In genomic region chr2:97645700-97646629, GRCh38 we compare ENCODE assay signal across 8 cellular contexts. TPM values are rescaled to one million over a fixed set of nuclear protein-coding genes. Genes with fewer than 3 reads are reported as not detected.
DNase-seq lines count a peak whose midpoint lies in the region; TF ChIP-seq lines count a peak whose summit lies in the region.

Gene COX5B, plus strand, starts transcription at chr2:97646062. Its CDS starts 25 bp downstream, at chr2:97646087.

- no peaks in the 10 kb centered on the region for H3K9me3 ChIP-seq in ES-I3 (ENCODE audit: control insufficient read depth, insufficient read depth, low read length)
- no peaks in the 10 kb centered on the region for H3K9me3 ChIP-seq in HAP-1
- no peaks in the 10 kb centered on the region for H3K9me3 ChIP-seq in MM.1S (replicated peaks; ENCODE audit: insufficient read depth, low read length)
- H3K9me3 ChIP-seq in neural cell (ENCODE audit: low read length): no peaks in the 10 kb centered on the region
- no peaks in the 10 kb centered on the region for H3K9me3 ChIP-seq in stomach

- H3F3A ChIP-seq in MM.1S (ENCODE audit: insufficient read depth, low read length): peaks cover 15% of the 10 kb centered on the region
- H3F3A ChIP-seq in neural cell (ENCODE audit: insufficient read depth, low read length, poor library complexity, severe bottlenecking): no peaks in the 10 kb centered on the region

- TF ChIP-seq EP300 in neural cell (conservative IDR thresholded peaks at IDR 0.05; ENCODE audit: poor library complexity, severe bottlenecking) (no peak), stomach (IDR thresholded peaks at IDR 0.05) (no peak)

- 0 to 3% (median 1%) methylated on average over 44 to 63 of the region's 63 CpGs for WGBS in stomach, 5 donors

- H4K20me1 ChIP-seq in MM.1S (ENCODE audit: insufficient read depth, low read length) (no peaks in the 10 kb centered on the region), neural cell (ENCODE audit: insufficient read depth) (no peaks in the 10 kb centered on the region)

- H3K36me3 ChIP-seq in ES-I3 (ENCODE audit: insufficient read depth, low read length): peaks cover 16% of the 10 kb centered on the region
- H3K36me3 ChIP-seq in HAP-1 (replicated peaks): peaks cover 36% of the 10 kb centered on the region
- peaks cover 13% of the 10 kb centered on the region; the same call in 1 of the 2 replicates for H3K36me3 ChIP-seq in MM.1S (replicated peaks; ENCODE audit: insufficient read depth, low read length)
- H3K36me3 ChIP-seq in neural cell (ENCODE audit: insufficient read depth, low read length): no peaks in the 10 kb centered on the region
- H3K36me3 ChIP-seq in stomach: peaks cover 25 to 39% (median 36%) of the 10 kb centered on the region in 4 donors

- H2AFZ ChIP-seq in MM.1S (ENCODE audit: low read length): peak within 1 kb of the TSS; percentile 88
- H2AFZ ChIP-seq in neural cell (ENCODE audit: low read depth, low read length): peak within 1 kb of the TSS; percentile 98

- H3K79me2 ChIP-seq in MM.1S (ENCODE audit: low read length): peaks cover 25% of the 10 kb centered on the region
- H3K79me2 ChIP-seq in neural cell (replicated peaks; ENCODE audit: insufficient read depth, low read length): peaks cover 16% of the 10 kb centered on the region

- peak; percentile 33 for TF ChIP-seq RAD21 in neural cell (conservative IDR thresholded peaks at IDR 0.05)

- H3K27ac ChIP-seq in MM.1S (ENCODE audit: low read length) (peak within 1 kb of the TSS; percentile 57; the same call in 1 of the 2 replicates), neural cell (ENCODE audit: low read length) (peak within 1 kb of the TSS; percentile 77), stomach (peak within 1 kb of the TSS; percentile 95 to 98 (median 96))

- intact Hi-C loops in stomach (cut with DNase I; ENCODE audit: low total_unique reads): no loop called here

- H3K9ac ChIP-seq in ES-I3 (ENCODE audit: low read depth, low read length) (peak within 1 kb of the TSS; percentile 88), MM.1S (ENCODE audit: low read length) (peak within 1 kb of the TSS; percentile 98), neural cell (ENCODE audit: low read length) (peak within 1 kb of the TSS; percentile 89)

- in situ Hi-C loops in HAP-1 (cut with MboI; ENCODE audit: low sequenced_read_pairs): no loop called here

- DNase-seq in HAP-1 (ENCODE audit: low spot score in 2 of 2) (peak; percentile 98 to 99), MM.1S (peak; percentile 98), SIG-M5 (lab: John Stamatoyannopoulos, UW) (peak; percentile 95), activated gamma-delta T cell (lab: John Stamatoyannopoulos, UW) (peak; percentile 86), fibroblast of the conjunctiva (ENCODE audit: low read depth) (peak; percentile 92), stomach (peak; percentile 99)

- H3K9me2 ChIP-seq in MM.1S (replicated peaks; ENCODE audit: insufficient read depth, low read length) (no peaks in the 10 kb centered on the region), neural cell (ENCODE audit: insufficient read depth, low read length) (no peaks in the 10 kb centered on the region)

- H3K4me3 ChIP-seq in HAP-1 (peak within 1 kb of the TSS; percentile 95), MM.1S (ENCODE audit: low read length) (peak within 1 kb of the TSS; percentile 100), neural cell (ENCODE audit: low read length) (peak within 1 kb of the TSS; percentile 89), stomach (peak within 1 kb of the TSS; percentile 94 to 98 (median 97))

- H3K27me3 ChIP-seq in HAP-1 (ENCODE audit: low read depth) (no peaks in the 10 kb centered on the region), MM.1S (replicated peaks; ENCODE audit: insufficient read depth, low read length) (no peaks in the 10 kb centered on the region), neural cell (ENCODE audit: insufficient read depth, low read depth, low read length) (no peaks in the 10 kb centered on the region), stomach (no peaks in the 10 kb centered on the region)

- no peak for TF ChIP-seq CTCF in MM.1S (IDR thresholded peaks at IDR 0.05; ENCODE audit: low read length)
- no peak for TF ChIP-seq CTCF in neural cell (IDR thresholded peaks at IDR 0.05; ENCODE audit: poor library complexity, severe bottlenecking)
- no peak for TF ChIP-seq CTCF in stomach (IDR thresholded peaks at IDR 0.05)

- H3K4me2 ChIP-seq in MM.1S (ENCODE audit: low read depth, low read length) (peak within 1 kb of the TSS; percentile 89), neural cell (ENCODE audit: low read length) (peak within 1 kb of the TSS; percentile 94)

- peak in 1 of 4 donors; percentile 72 for TF ChIP-seq POLR2A in stomach (IDR thresholded peaks at IDR 0.05)

- H3K4me1 ChIP-seq in ES-I3 (ENCODE audit: insufficient read depth, low read length): no peaks in the 10 kb centered on the region
- peaks cover 4% of the 10 kb centered on the region for H3K4me1 ChIP-seq in HAP-1
- peaks cover 5% of the 10 kb centered on the region; the same call in 1 of the 2 replicates for H3K4me1 ChIP-seq in MM.1S (ENCODE audit: low read length)
- H3K4me1 ChIP-seq in stomach: peaks cover 10 to 28% (median 18%) of the 10 kb centered on the region in 4 donors

TF ChIP-seq in neural cell, 6 proteins besides CTCF, POLR2A, EP300 and RAD21:
- TF ChIP-seq SMC3 (conservative IDR thresholded peaks at IDR 0.05; ENCODE audit: poor library complexity) (peak; percentile 40), POLR2AphosphoS5 (IDR thresholded peaks at IDR 0.05) (peak; percentile 95), TAF1 (IDR thresholded peaks at IDR 0.05; ENCODE audit: low read depth) (peak; percentile 93), MXI1 (conservative IDR thresholded peaks at IDR 0.05; ENCODE audit: poor library complexity, severe bottlenecking) (peak; percentile 72), EZH2 (IDR thresholded peaks at IDR 0.05; ENCODE audit: borderline replicate concordance, insufficient read depth, low read length, poor library complexity, severe bottlenecking) (no peak), REST (IDR thresholded peaks at IDR 0.05; ENCODE audit: borderline replicate concordance) (peak; percentile 91)

RNA-seq across cellular contexts. Expression of gene COX5B, which starts in this region (rescaled TPM):
- 616 and 636 TPM in 2 replicates for polyA plus RNA-seq in neural cell
- polyA minus RNA-seq in neural cell: 132 and 134 TPM in 2 replicates
- 100 to 1,000 TPM; 370 to 935 (median 470) TPM for total RNA-seq in stomach
- polyA plus RNA-seq in stomach: 100 to 1,000 TPM; 543 to 718 (median 600) TPM

Comparison
In these comparisons a context has a peak if more than half of its experiments do, and no peak if none do; other contexts are left out.
1. Peak in every context shown above with its lines: DNase-seq, H3K4me3 ChIP-seq and H3K27ac ChIP-seq.